Comparison of ENCODE assay signal across 1 cellular context in genomic region chr12:88035907-88036289, GRCh38.
TF ChIP-seq lines count a peak whose summit lies in the region.

No MANE protein-coding gene starts in this region.

TF ChIP-seq in SK-N-SH, 30 proteins besides CTCF, POLR2A, EP300 and RAD21 (continued from another document):
- TF ChIP-seq REST (IDR thresholded peaks at IDR 0.05; ENCODE audit: low read depth, low read length) (no peak), ELF1 (IDR thresholded peaks at IDR 0.05) (no peak), CHD2 (IDR thresholded peaks at IDR 0.05; ENCODE audit: low read length, partially characterized antibody) (no peak), YY1 (IDR thresholded peaks at IDR 0.05; ENCODE audit: low read depth) (no peak), MXI1 (IDR thresholded peaks at IDR 0.05; ENCODE audit: low read depth, low read length) (no peak), RFX5 (IDR thresholded peaks at IDR 0.05; ENCODE audit: low read length) (no peak), TAF1 (IDR thresholded peaks at IDR 0.05; ENCODE audit: borderline replicate concordance, low read depth, low read length) (no peak)
